24 cellular contexts compared by ENCODE assay signal in the genomic region with DNA sequence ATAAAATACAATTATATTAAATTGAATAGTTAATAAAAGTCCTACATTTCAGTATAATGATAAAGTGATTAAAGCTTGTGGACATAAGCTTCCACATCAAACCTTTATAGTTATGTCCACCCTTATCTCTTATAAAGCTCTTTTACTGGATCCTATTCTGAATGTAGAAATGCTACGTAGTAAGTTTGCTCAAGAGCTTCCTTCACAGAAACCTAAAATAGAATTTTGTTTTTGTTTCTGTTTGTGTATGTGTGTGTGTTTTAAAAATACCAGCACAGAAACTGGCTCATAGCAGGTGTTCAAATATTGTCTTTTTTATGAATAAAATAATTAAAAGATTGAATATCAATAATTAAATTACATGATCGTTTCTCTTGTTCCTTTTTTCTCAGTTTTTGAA.
"Had no signal": no experiment of that assay in that cellular context is flagged by ENCODE, and none has a peak within 500 bp of the region (broad histone marks: within the 10 kb centered on the region; RNA-seq: fewer than 3 reads in every experiment).

No MANE protein-coding gene starts in this region.

- H3K9me2 ChIP-seq: SK-N-SH had no signal

- H3K36me3 ChIP-seq: MG63, SJSA1 had no signal

- H3K27ac ChIP-seq: SJSA1 had no signal

- H3K27me3 ChIP-seq: MG63, SJSA1 had no signal

- H3K4me1 ChIP-seq: SJSA1 had no signal

- H3K9me3 ChIP-seq: SJSA1, SK-N-SH had no signal

- H3K4me3 Mint-ChIP-seq: T-cell had no signal

- H3K4me1 Mint-ChIP-seq: T-cell had no signal

- H3K27ac Mint-ChIP-seq: T-cell had no signal

- ATAC-seq: HepG2, T-cell had no signal

- H3K9me3 Mint-ChIP-seq: T-cell had no signal

- H3K4me2 ChIP-seq: SK-N-SH had no signal

- H3K9ac ChIP-seq: SK-N-SH had no signal

- DNase-seq: IMR-90, Karpas-422, KG1, MG63, NCI-H1092 treated with DMSO at 0.1 percent for 48 hours, NCI-H1436, NCI-H187, NCI-H2029, NCI-H2081 treated with DMSO at 0.1 percent for 48 hours, NCI-H2171, NCI-H226, NCI-H446, NCI-H510A, NCI-H524 treated with DMSO at 0.1 percent for 48 hours, NCI-H69, NCI-H774, Right ventricle myocardium superior, RPMI8226, SIG-M5, SK-N-SH, SW 1271, T-cell had no signal

- H3K36me3 Mint-ChIP-seq: T-cell had no signal

- H3K4me3 ChIP-seq: MG63, SJSA1 had no signal
